In the genomic region with DNA sequence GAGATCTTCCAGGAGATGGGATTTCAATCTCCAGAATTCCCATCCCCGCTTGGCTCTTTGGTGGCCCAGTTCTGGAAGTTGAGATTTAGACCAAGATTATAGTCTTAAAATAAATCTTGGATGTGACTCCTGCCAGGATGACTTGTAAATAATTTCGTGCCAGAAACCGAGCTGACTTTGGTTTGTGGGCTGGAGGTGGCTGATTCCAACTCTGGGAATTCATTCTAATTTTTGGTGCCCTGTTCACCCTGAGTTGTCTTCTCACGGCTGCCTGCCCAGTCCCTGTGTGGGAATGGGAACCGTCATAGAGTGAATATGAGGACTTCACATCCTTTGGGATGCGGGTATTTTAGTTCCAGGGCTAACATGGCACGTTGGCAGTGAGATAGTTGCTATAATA, we compare ENCODE assay signal across 16 cellular contexts.
"Had no signal": no experiment of that assay in that cellular context is flagged by ENCODE, and none has a peak within 500 bp of the region (broad histone marks: within the 10 kb centered on the region; RNA-seq: fewer than 3 reads in every experiment).

No MANE protein-coding gene starts in this region.

- H3K9me3 ChIP-seq: sigmoid colon, stomach, thoracic aorta, upper lobe of right lung had no signal

- ATAC-seq: activated naive CD4-positive, alpha-beta T cell treated with anti-CD3 and anti-CD28 coated beads, Interleukin-2, amount 50 U/mL, for 72 hours; esophagus mucosa; foreskin keratinocyte; upper lobe of right lung had no signal

- DNase-seq: activated CD4-positive, alpha-beta T cell treated with anti-CD3 and anti-CD28 coated beads, Interleukin-2, amount 50 U/mL, for 48 hours; activated CD4-positive, CD25-positive, alpha-beta regulatory T cell treated with anti-CD3 and anti-CD28 coated beads, Interleukin-2, amount 50 U/mL, for 72 hours; activated effector memory CD4-positive, alpha-beta T cell treated with Interleukin-2 at 50 U/mL for 16 hours; activated T-cell treated with anti-CD3 and anti-CD28 coated beads, Interleukin-2, amount 50 U/mL, for 1 hour; foreskin keratinocyte; head of caudate nucleus; kidney glomerular epithelial cell; nephron progenitor cell; sigmoid colon; stimulated activated CD4-positive, alpha-beta T cell treated with anti-CD3 and anti-CD28 coated beads, Interleukin-1b, Interleukin-23, amount 100 ng/mL, for 48 hours; stomach; T-helper 9 cell; upper lobe of right lung had no signal

- H3K36me3 ChIP-seq: sigmoid colon, stomach, thoracic aorta, upper lobe of right lung had no signal

- H3K27ac Mint-ChIP-seq: activated naive CD4-positive, alpha-beta T cell treated with anti-CD3 and anti-CD28 coated beads, Interleukin-2, amount 50 U/mL, for 72 hours; nephron progenitor cell had no signal

- H3K9me3 Mint-ChIP-seq: activated naive CD4-positive, alpha-beta T cell treated with anti-CD3 and anti-CD28 coated beads, Interleukin-2, amount 50 U/mL, for 72 hours; nephron progenitor cell had no signal

- H3K27me3 ChIP-seq: foreskin keratinocyte, sigmoid colon, stomach, upper lobe of right lung had no signal

- H3K4me3 ChIP-seq: sigmoid colon, stomach, thoracic aorta, upper lobe of right lung had no signal

- H3K27ac ChIP-seq: foreskin keratinocyte, sigmoid colon, stomach, thoracic aorta, upper lobe of right lung had no signal

- H3K4me3 Mint-ChIP-seq: nephron progenitor cell had no signal
